Comparison of ENCODE assay signal across 21 cellular contexts in genomic region chr2:236795176-236795860, GRCh38.
DNase-seq lines count a peak whose midpoint lies in the region; ATAC-seq, FAIRE-seq and TF ChIP-seq lines count a peak whose summit lies in the region.
"Had no signal": no experiment of that assay in that cellular context is flagged by ENCODE, and none has a peak within 500 bp of the region (broad histone marks: within the 10 kb centered on the region; RNA-seq: fewer than 3 reads in every experiment).

No MANE protein-coding gene starts in this region.

- no peak for TF ChIP-seq CTCF in osteocyte (IDR thresholded peaks at IDR 0.05)

- H3K4me1 Mint-ChIP-seq in activated naive CD8-positive, alpha-beta T cell treated with anti-CD3 and anti-CD28 coated beads for 36 hours: no peaks in the 10 kb centered on the region
- no peaks in the 10 kb centered on the region for H3K4me1 Mint-ChIP-seq in activated naive CD8-positive, alpha-beta T cell treated with anti-CD3 and anti-CD28 coated beads, Interleukin-2, amount 50 U/mL, for 24 hours
- no peaks in the 10 kb centered on the region for H3K4me1 Mint-ChIP-seq in osteocyte (ENCODE audit: unreplicated experiment)
- H3K4me1 Mint-ChIP-seq in activated T-cell treated with anti-CD3 and anti-CD28 coated beads, Interleukin-2, amount 50 U/mL, for 24 hours (ENCODE audit: low read depth): no peaks in the 10 kb centered on the region
- H3K4me1 Mint-ChIP-seq: CD4-positive, CD25-positive, alpha-beta regulatory T cell had no signal

- H3K36me3 Mint-ChIP-seq in activated naive CD8-positive, alpha-beta T cell treated with anti-CD3 and anti-CD28 coated beads for 36 hours: no peaks in the 10 kb centered on the region
- no peaks in the 10 kb centered on the region for H3K36me3 Mint-ChIP-seq in activated naive CD8-positive, alpha-beta T cell treated with anti-CD3 and anti-CD28 coated beads, Interleukin-2, amount 50 U/mL, for 24 hours (ENCODE audit: low read depth)
- H3K36me3 Mint-ChIP-seq in osteocyte (ENCODE audit: unreplicated experiment): peaks cover 3% of the 10 kb centered on the region
- H3K36me3 Mint-ChIP-seq in activated T-cell treated with anti-CD3 and anti-CD28 coated beads, Interleukin-2, amount 50 U/mL, for 24 hours (ENCODE audit: low read depth): no peaks in the 10 kb centered on the region
- H3K36me3 Mint-ChIP-seq: CD4-positive, CD25-positive, alpha-beta regulatory T cell had no signal

- H3K4me3 Mint-ChIP-seq in activated naive CD8-positive, alpha-beta T cell treated with anti-CD3 and anti-CD28 coated beads for 36 hours: no peak overlapping the region
- no peak overlapping the region for H3K4me3 Mint-ChIP-seq in activated naive CD8-positive, alpha-beta T cell treated with anti-CD3 and anti-CD28 coated beads, Interleukin-2, amount 50 U/mL, for 24 hours
- no peak overlapping the region for H3K4me3 Mint-ChIP-seq in osteocyte (ENCODE audit: unreplicated experiment)
- no peak overlapping the region for H3K4me3 Mint-ChIP-seq in activated T-cell treated with anti-CD3 and anti-CD28 coated beads, Interleukin-2, amount 50 U/mL, for 24 hours

- ATAC-seq in activated naive CD8-positive, alpha-beta T cell treated with anti-CD3 and anti-CD28 coated beads, Interleukin-2, amount 50 U/mL, for 24 hours: no peak
- ATAC-seq: Right ventricle myocardium inferior had no signal

- DNase-seq in activated naive CD8-positive, alpha-beta T cell treated with anti-CD3 and anti-CD28 coated beads for 36 hours: no peak
- DNase-seq in activated naive CD8-positive, alpha-beta T cell treated with anti-CD3 and anti-CD28 coated beads, Interleukin-2, amount 50 U/mL, for 24 hours: no peak
- DNase-seq in fibroblast of the conjunctiva (ENCODE audit: low read depth): peak; percentile 39
- DNase-seq in osteocyte (ENCODE audit: extremely low spot score, unreplicated experiment): peak; percentile 65
- DNase-seq in activated T-cell treated with anti-CD3 and anti-CD28 coated beads, Interleukin-2, amount 50 U/mL, for 24 hours: no peak
- DNase-seq in HTR-8/SVneo (ENCODE audit: insufficient read length, low spot score): no peak
- DNase-seq in NCI-H69 (lab: John Stamatoyannopoulos, UW): no peak
- no peak for DNase-seq in GM19238 (ENCODE audit: insufficient read length, low spot score)
- DNase-seq: 8988T; ACHN; CD4-positive, CD25-positive, alpha-beta regulatory T cell; HCEC 1CT; KBM-7; NCI-H2029; NCI-H446; NCI-H526; PC-9; SJCRH30 had no signal

- no peaks in the 10 kb centered on the region for H3K27me3 Mint-ChIP-seq in activated naive CD8-positive, alpha-beta T cell treated with anti-CD3 and anti-CD28 coated beads for 36 hours
- peaks cover 2% of the 10 kb centered on the region for H3K27me3 Mint-ChIP-seq in activated naive CD8-positive, alpha-beta T cell treated with anti-CD3 and anti-CD28 coated beads, Interleukin-2, amount 50 U/mL, for 24 hours
- H3K27me3 Mint-ChIP-seq in osteocyte (ENCODE audit: unreplicated experiment): peaks cover 30% of the 10 kb centered on the region
- peaks cover 35% of the 10 kb centered on the region for H3K27me3 Mint-ChIP-seq in activated T-cell treated with anti-CD3 and anti-CD28 coated beads, Interleukin-2, amount 50 U/mL, for 24 hours

- peak overlapping the region; percentile 32 for H3K27ac Mint-ChIP-seq in activated naive CD8-positive, alpha-beta T cell treated with anti-CD3 and anti-CD28 coated beads for 36 hours
- no peak overlapping the region for H3K27ac Mint-ChIP-seq in activated naive CD8-positive, alpha-beta T cell treated with anti-CD3 and anti-CD28 coated beads, Interleukin-2, amount 50 U/mL, for 24 hours
- no peak overlapping the region for H3K27ac Mint-ChIP-seq in osteocyte (ENCODE audit: unreplicated experiment)
- H3K27ac Mint-ChIP-seq in activated T-cell treated with anti-CD3 and anti-CD28 coated beads, Interleukin-2, amount 50 U/mL, for 24 hours: no peak overlapping the region
- H3K27ac Mint-ChIP-seq: CD4-positive, CD25-positive, alpha-beta regulatory T cell had no signal

- no peak for FAIRE-seq in HTR-8/SVneo (lab: Jason Lieb, UNC)
- FAIRE-seq: GM18507, H1 had no signal

- no peaks in the 10 kb centered on the region for H3K9me3 Mint-ChIP-seq in activated naive CD8-positive, alpha-beta T cell treated with anti-CD3 and anti-CD28 coated beads for 36 hours
- no peaks in the 10 kb centered on the region for H3K9me3 Mint-ChIP-seq in activated naive CD8-positive, alpha-beta T cell treated with anti-CD3 and anti-CD28 coated beads, Interleukin-2, amount 50 U/mL, for 24 hours
- H3K9me3 Mint-ChIP-seq in osteocyte (ENCODE audit: unreplicated experiment): no peaks in the 10 kb centered on the region
- H3K9me3 Mint-ChIP-seq in activated T-cell treated with anti-CD3 and anti-CD28 coated beads, Interleukin-2, amount 50 U/mL, for 24 hours: no peaks in the 10 kb centered on the region
- H3K9me3 Mint-ChIP-seq: CD4-positive, CD25-positive, alpha-beta regulatory T cell had no signal

Comparison
In these comparisons a context has a peak if more than half of its experiments do, and no peak if none do; other contexts are left out.
1. DNase-seq: peak in fibroblast of the conjunctiva (single experiment) and osteocyte (single experiment); none in activated naive CD8-positive, alpha-beta T cell treated with anti-CD3 and anti-CD28 coated beads for 36 hours (single experiment), activated naive CD8-positive, alpha-beta T cell treated with anti-CD3 and anti-CD28 coated beads, Interleukin-2, amount 50 U/mL, for 24 hours (single experiment), activated T-cell treated with anti-CD3 and anti-CD28 coated beads, Interleukin-2, amount 50 U/mL, for 24 hours (single experiment), HTR-8/SVneo (single experiment), NCI-H69 (single experiment) and GM19238 (single experiment).